1 cellular context compared by ENCODE assay signal in genomic region chr1:106787511-106787910, GRCh38.
TF ChIP-seq lines count a peak whose summit lies in the region.

No MANE protein-coding gene starts in this region.

TF ChIP-seq in GM23338, 12 proteins besides CTCF, POLR2A, EP300 and RAD21 (continued from another document):
- TF ChIP-seq REST (IDR thresholded peaks at IDR 0.05; ENCODE audit: unreplicated experiment) = no peak
- no peak for TF ChIP-seq ZNF114 (CRISPR knock-in tag; IDR thresholded peaks at IDR 0.05)
- TF ChIP-seq STAT1 (IDR thresholded peaks at IDR 0.05; ENCODE audit: unreplicated experiment) = no peak
- no peak for TF ChIP-seq ETS1 (IDR thresholded peaks at IDR 0.05)
- no peak for TF ChIP-seq EZH2phosphoT487 (IDR thresholded peaks at IDR 0.05; ENCODE audit: unreplicated experiment)
